In the genomic region with DNA sequence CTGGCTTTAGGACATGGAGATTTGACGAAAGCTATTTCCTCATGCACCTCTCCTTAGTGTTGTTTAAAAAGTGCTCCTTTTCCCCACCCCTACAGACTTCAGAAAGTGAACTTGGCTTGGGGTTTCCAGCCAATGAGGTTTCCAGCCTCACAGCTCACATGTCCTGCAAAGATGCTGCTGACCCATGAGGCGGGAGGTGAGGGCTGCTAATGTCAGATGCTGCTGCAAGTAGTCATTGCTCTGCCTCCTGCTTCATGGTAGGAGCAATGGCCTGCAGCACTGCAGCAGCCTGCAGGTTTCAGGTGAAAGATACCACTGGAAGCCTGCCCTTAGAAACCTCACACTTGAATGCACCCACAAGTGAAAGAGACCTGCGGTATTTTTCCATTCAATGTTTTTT, we compare ENCODE assay signal across 21 cellular contexts.
DNase-seq lines count a peak whose midpoint lies in the region; ATAC-seq, FAIRE-seq and TF ChIP-seq lines count a peak whose summit lies in the region.
"Had no signal": no experiment of that assay in that cellular context is flagged by ENCODE, and none has a peak within 500 bp of the region (broad histone marks: within the 10 kb centered on the region; RNA-seq: fewer than 3 reads in every experiment).

No MANE protein-coding gene starts in this region.

- no peaks in the 10 kb centered on the region for H3K79me2 ChIP-seq in MM.1S (ENCODE audit: low read length)

- H3K27ac ChIP-seq in MM.1S (ENCODE audit: low read length) = peak overlapping the region; percentile 28; the same call in 1 of the 2 replicates
- H3K27ac ChIP-seq in thyroid gland = peak overlapping the region in 1 of 3 donors; percentile 29
- H3K27ac ChIP-seq: Peyer's patch had no signal

- H2AFZ ChIP-seq in MM.1S (ENCODE audit: low read length) = 0 out of 2 replicates have a peak overlapping the region, but pooled peaks have one; percentile 11

- H3K9ac ChIP-seq in MM.1S (ENCODE audit: low read length) = no peak overlapping the region
- H3K9ac ChIP-seq: SK-N-SH had no signal

- no peaks in the 10 kb centered on the region for H3K4me1 Mint-ChIP-seq in activated naive CD8-positive, alpha-beta T cell treated with anti-CD3 and anti-CD28 coated beads for 36 hours

- no peaks in the 10 kb centered on the region for H3K9me3 Mint-ChIP-seq in activated naive CD8-positive, alpha-beta T cell treated with anti-CD3 and anti-CD28 coated beads for 36 hours
- H3K9me3 Mint-ChIP-seq: CD8-positive, alpha-beta T cell had no signal

- DNase-seq in GM12891 (ENCODE audit: insufficient read length, low spot score) (no peak), MM.1S (peak; percentile 68), thyroid gland (peak; percentile 56 to 58)
- DNase-seq in activated CD8-positive, alpha-beta memory T cell treated with anti-CD3 and anti-CD28 coated beads for 24 hours = no peak
- DNase-seq in activated naive CD8-positive, alpha-beta T cell treated with anti-CD3 and anti-CD28 coated beads for 36 hours = no peak
- DNase-seq in stimulated activated CD4-positive, alpha-beta T cell treated with anti-CD3 and anti-CD28 coated beads, Interleukin-1b, Interleukin-23, amount 100 ng/mL, for 48 hours = no peak
- DNase-seq: ACHN; CD8-positive, alpha-beta T cell; HCEC 1CT; KBM-7; NCI-H1092; NCI-H1694; NCI-H446; NCI-H774; Peyer's patch; Right ventricle myocardium superior; SK-N-SH; T-helper 1 cell had no signal

- no peak overlapping the region for H3K27ac Mint-ChIP-seq in activated naive CD8-positive, alpha-beta T cell treated with anti-CD3 and anti-CD28 coated beads for 36 hours
- H3K27ac Mint-ChIP-seq: CD8-positive, alpha-beta T cell had no signal

- no peaks in the 10 kb centered on the region for H3K36me3 Mint-ChIP-seq in activated naive CD8-positive, alpha-beta T cell treated with anti-CD3 and anti-CD28 coated beads for 36 hours
- H3K36me3 Mint-ChIP-seq: CD8-positive, alpha-beta T cell had no signal

- peaks cover 10% of the 10 kb centered on the region for H3K27me3 Mint-ChIP-seq in activated naive CD8-positive, alpha-beta T cell treated with anti-CD3 and anti-CD28 coated beads for 36 hours

- H3K9me3 ChIP-seq in MM.1S (replicated peaks; ENCODE audit: insufficient read depth, low read length) (no peaks in the 10 kb centered on the region), thyroid gland (no peaks in the 10 kb centered on the region)
- H3K9me3 ChIP-seq: Peyer's patch, SK-N-SH had no signal

- intact Hi-C loops in thyroid gland (cut with DNase I) = no loop called here

- H3K4me2 ChIP-seq in MM.1S (ENCODE audit: low read depth, low read length) = peak overlapping the region; percentile 17; the same call in 1 of the 2 replicates
- H3K4me2 ChIP-seq: SK-N-SH had no signal

- H3K4me3 Mint-ChIP-seq in activated naive CD8-positive, alpha-beta T cell treated with anti-CD3 and anti-CD28 coated beads for 36 hours = no peak overlapping the region
- H3K4me3 Mint-ChIP-seq: CD8-positive, alpha-beta T cell had no signal

- H3K27me3 ChIP-seq in MM.1S (replicated peaks; ENCODE audit: insufficient read depth, low read length) = no peaks in the 10 kb centered on the region
- H3K27me3 ChIP-seq in thyroid gland = no peaks in the 10 kb centered on the region
- H3K27me3 ChIP-seq: Peyer's patch had no signal

- no peak overlapping the region for H3K4me3 ChIP-seq in MM.1S (ENCODE audit: low read length)
- no peak overlapping the region for H3K4me3 ChIP-seq in thyroid gland (replicated peaks in 1 of 3)
- H3K4me3 ChIP-seq: Peyer's patch had no signal

- peak; percentile 50 for FAIRE-seq in GM12891 (lab: Jason Lieb, UNC)
- FAIRE-seq: GM18507, GM19239 had no signal

- no peaks in the 10 kb centered on the region for H3K36me3 ChIP-seq in MM.1S (replicated peaks; ENCODE audit: insufficient read depth, low read length)
- H3K36me3 ChIP-seq in thyroid gland = no peaks in the 10 kb centered on the region
- H3K36me3 ChIP-seq: Peyer's patch had no signal

- peak; percentile 74 for ATAC-seq in GM21528 (IDR thresholded peaks at IDR 0.05; ENCODE audit: low FRiP score, unreplicated experiment)
- ATAC-seq: CD8-positive, alpha-beta T cell had no signal

- WGBS in thyroid gland, 2 donors = 54% methylated on average over 3 of the region's 3 CpGs

- H3K4me1 ChIP-seq in MM.1S (ENCODE audit: low read length) = peaks cover 14% of the 10 kb centered on the region
- peaks cover 0 to 16% of the 10 kb centered on the region in 2 donors for H3K4me1 ChIP-seq in thyroid gland
- H3K4me1 ChIP-seq: Peyer's patch had no signal

- TF ChIP-seq CTCF in MM.1S (IDR thresholded peaks at IDR 0.05; ENCODE audit: low read length) (no peak), thyroid gland (IDR thresholded peaks at IDR 0.05) (no peak)

- H3F3A ChIP-seq in MM.1S (ENCODE audit: insufficient read depth, low read length) = no peaks in the 10 kb centered on the region

- H4K20me1 ChIP-seq in MM.1S (ENCODE audit: insufficient read depth, low read length) = no peaks in the 10 kb centered on the region

- no peak for TF ChIP-seq POLR2A in GM12891 (IDR thresholded peaks at IDR 0.05; ENCODE audit: low read depth, low read length)
- TF ChIP-seq POLR2A in thyroid gland (IDR thresholded peaks at IDR 0.05) = no peak

- no peaks in the 10 kb centered on the region for H3K9me2 ChIP-seq in MM.1S (replicated peaks; ENCODE audit: insufficient read depth, low read length)
- H3K9me2 ChIP-seq: SK-N-SH had no signal

TF ChIP-seq in GM12891, 5 proteins besides CTCF, POLR2A, EP300 and RAD21:
- no peak for TF ChIP-seq SPI1 (IDR thresholded peaks at IDR 0.05; ENCODE audit: low read depth, low read length)
- no peak for TF ChIP-seq PAX5 (IDR thresholded peaks at IDR 0.05; ENCODE audit: insufficient read depth, low read length, severe bottlenecking)

Comparison
In these comparisons a context has a peak if more than half of its experiments do, and no peak if none do; other contexts are left out.
1. DNase-seq: peak in MM.1S (single experiment) and thyroid gland (2 of 2); none in GM12891 (single experiment), activated CD8-positive, alpha-beta memory T cell treated with anti-CD3 and anti-CD28 coated beads for 24 hours (single experiment), activated naive CD8-positive, alpha-beta T cell treated with anti-CD3 and anti-CD28 coated beads for 36 hours (single experiment) and stimulated activated CD4-positive, alpha-beta T cell treated with anti-CD3 and anti-CD28 coated beads, Interleukin-1b, Interleukin-23, amount 100 ng/mL, for 48 hours (single experiment).